ENCODE assay signal across 27 cellular contexts in the genomic region with DNA sequence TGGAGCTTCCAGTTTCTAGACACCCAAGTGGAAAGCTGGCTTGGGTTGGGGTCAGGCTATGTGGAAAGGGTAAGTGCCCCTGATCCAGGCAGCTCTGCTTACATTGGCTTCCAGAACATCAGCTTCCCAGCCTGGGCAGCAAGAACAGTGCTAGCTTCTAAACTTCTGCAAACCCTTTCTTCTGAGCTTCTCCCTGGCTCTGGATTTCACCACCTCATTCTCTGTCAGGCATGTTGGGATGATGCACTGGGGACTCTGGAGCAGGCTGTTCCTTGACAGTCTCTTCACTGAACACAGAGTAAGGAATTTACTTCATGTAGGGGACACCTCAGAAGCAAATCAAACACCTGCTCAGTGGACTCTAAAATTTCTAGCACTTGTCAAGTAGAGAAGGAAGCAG.
"Had no signal": no experiment of that assay in that cellular context is flagged by ENCODE, and none has a peak within 500 bp of the region (broad histone marks: within the 10 kb centered on the region; RNA-seq: fewer than 3 reads in every experiment).

No MANE protein-coding gene starts in this region.

- H3K27me3 ChIP-seq: stomach, suprapubic skin, testis, thyroid gland, transverse colon, upper lobe of left lung, upper lobe of right lung, uterus had no signal

- H3K4me1 Mint-ChIP-seq: stimulated activated effector memory CD8-positive, alpha-beta T cell treated with anti-CD3 and anti-CD28 coated beads, Interleukin-12 subunit alpha, Interleukin-12 subunit beta, amount 100 ng/mL, for 72 hours; stimulated activated memory B cell treated with anti-CD40 and anti-IgM and Interleukin-4, amounts not matched to agents 10 μg/mL and 1 μg/mL and 100 μg/mL, for 72 hours; stimulated activated naive B cell treated with anti-CD40 and anti-IgM and Interleukin-4, amounts not matched to agents 10 μg/mL and 1 μg/mL and 100 μg/mL, for 72 hours; stimulated activated naive CD8-positive, alpha-beta T cell treated with anti-CD3 and anti-CD28 coated beads, Interleukin-15, amount 100 ng/mL, for 72 hours had no signal

- DNase-seq: stimulated activated CD4-positive, alpha-beta T cell treated with anti-CD3 and anti-CD28 coated beads, Interleukin-2, amount 100 ng/mL, for 48 hours; stimulated activated CD4-positive, alpha-beta T cell treated with anti-CD3 and anti-CD28 coated beads, Interleukin-4, amount 100 ng/mL, for 1 hour; stimulated activated CD4-positive, alpha-beta T cell treated with anti-CD3 and anti-CD28 coated beads, Interleukin-4, amount 100 ng/mL, for 24 hours; stimulated activated CD4-positive, alpha-beta T cell treated with anti-CD3 and anti-CD28 coated beads, Interleukin-4, amount 100 ng/mL, for 4 hours; stimulated activated CD8-positive, alpha-beta memory T cell treated with anti-CD3 and anti-CD28 coated beads, Interleukin-4, amount 100 ng/mL, for 48 hours; stimulated activated naive B cell treated with anti-CD40 and anti-IgM and Interleukin-4, amounts not matched to agents 10 μg/mL and 1 μg/mL and 100 μg/mL, for 72 hours; stimulated activated naive CD4-positive, alpha-beta T cell; stimulated activated naive CD4-positive, alpha-beta T cell treated with Interleukin-2 at 50 U/mL for 16 hours; stimulated activated naive CD8-positive, alpha-beta T cell treated with anti-CD3 and anti-CD28 coated beads, Interleukin-15, amount 100 ng/mL, for 72 hours; stimulated activated naive CD8-positive, alpha-beta T cell treated with anti-CD3 and anti-CD28 coated beads, Interleukin-15, Interleukin-2, amounts not matched to agents 100 U/mL and 50 U/mL, for 24 hours; stomach; substantia nigra; testis; thyroid gland; tibial artery; transverse colon; trophoblast cell; upper lobe of left lung; upper lobe of right lung; uterus had no signal

- H3K27me3 Mint-ChIP-seq: stimulated activated naive CD8-positive, alpha-beta T cell treated with anti-CD3 and anti-CD28 coated beads, Interleukin-15, amount 100 ng/mL, for 72 hours; type B pancreatic cell had no signal

- H3K4me1 ChIP-seq: stomach, suprapubic skin, testis, thyroid gland, tibial artery, tibial nerve, transverse colon, upper lobe of left lung, upper lobe of right lung, uterus had no signal

- H3K36me3 ChIP-seq: stomach, suprapubic skin, thoracic aorta, thyroid gland, tibial artery, tibial nerve, transverse colon, upper lobe of left lung, upper lobe of right lung, uterus had no signal

- H3K27ac ChIP-seq: stomach, suprapubic skin, testis, thoracic aorta, thyroid gland, tibial artery, tibial nerve, transverse colon, upper lobe of left lung, upper lobe of right lung, uterus had no signal

- H3K4me3 Mint-ChIP-seq: stimulated activated effector memory CD8-positive, alpha-beta T cell treated with anti-CD3 and anti-CD28 coated beads, Interleukin-12 subunit alpha, Interleukin-12 subunit beta, amount 100 ng/mL, for 72 hours; stimulated activated memory B cell treated with anti-CD40 and anti-IgM and Interleukin-4, amounts not matched to agents 10 μg/mL and 1 μg/mL and 100 μg/mL, for 72 hours; stimulated activated naive B cell treated with anti-CD40 and anti-IgM and Interleukin-4, amounts not matched to agents 10 μg/mL and 1 μg/mL and 100 μg/mL, for 72 hours; stimulated activated naive CD8-positive, alpha-beta T cell treated with anti-CD3 and anti-CD28 coated beads, Interleukin-15, amount 100 ng/mL, for 72 hours; stimulated activated naive CD8-positive, alpha-beta T cell treated with anti-CD3 and anti-CD28 coated beads, Interleukin-15, Interleukin-2, amounts not matched to agents 100 ng/mL and 50 ng/mL, for 24 hours; type B pancreatic cell had no signal

- H3K4me3 ChIP-seq: stomach, suprapubic skin, testis, thoracic aorta, thyroid gland, tibial artery, tibial nerve, transverse colon, upper lobe of left lung, upper lobe of right lung, uterus had no signal

- ATAC-seq: stimulated activated effector memory CD8-positive, alpha-beta T cell treated with anti-CD3 and anti-CD28 coated beads, Interleukin-12 subunit alpha, Interleukin-12 subunit beta, amount 100 ng/mL, for 72 hours; stimulated activated memory B cell treated with anti-CD40 and anti-IgM and Interleukin-4, amounts not matched to agents 10 μg/mL and 1 μg/mL and 100 μg/mL, for 72 hours; stimulated activated naive B cell treated with anti-CD40 and anti-IgM and Interleukin-4, amounts not matched to agents 10 μg/mL and 1 μg/mL and 100 μg/mL, for 72 hours; stimulated activated naive CD8-positive, alpha-beta T cell treated with anti-CD3 and anti-CD28 coated beads, Interleukin-15, amount 100 ng/mL, for 72 hours; stimulated activated naive CD8-positive, alpha-beta T cell treated with anti-CD3 and anti-CD28 coated beads, Interleukin-15, Interleukin-2, amounts not matched to agents 100 U/mL and 50 U/mL, for 24 hours; upper lobe of right lung had no signal

- H3K9me3 ChIP-seq: suprapubic skin, testis, thoracic aorta, thyroid gland, tibial artery, transverse colon, upper lobe of left lung, upper lobe of right lung, uterus had no signal

- H3K36me3 Mint-ChIP-seq: stimulated activated effector memory CD8-positive, alpha-beta T cell treated with anti-CD3 and anti-CD28 coated beads, Interleukin-12 subunit alpha, Interleukin-12 subunit beta, amount 100 ng/mL, for 72 hours; stimulated activated memory B cell treated with anti-CD40 and anti-IgM and Interleukin-4, amounts not matched to agents 10 μg/mL and 1 μg/mL and 100 μg/mL, for 72 hours; stimulated activated naive B cell treated with anti-CD40 and anti-IgM and Interleukin-4, amounts not matched to agents 10 μg/mL and 1 μg/mL and 100 μg/mL, for 72 hours; type B pancreatic cell had no signal

- H3K27ac Mint-ChIP-seq: stimulated activated effector memory CD8-positive, alpha-beta T cell treated with anti-CD3 and anti-CD28 coated beads, Interleukin-12 subunit alpha, Interleukin-12 subunit beta, amount 100 ng/mL, for 72 hours; stimulated activated memory B cell treated with anti-CD40 and anti-IgM and Interleukin-4, amounts not matched to agents 10 μg/mL and 1 μg/mL and 100 μg/mL, for 72 hours; stimulated activated naive B cell treated with anti-CD40 and anti-IgM and Interleukin-4, amounts not matched to agents 10 μg/mL and 1 μg/mL and 100 μg/mL, for 72 hours; stimulated activated naive CD8-positive, alpha-beta T cell treated with anti-CD3 and anti-CD28 coated beads, Interleukin-15, amount 100 ng/mL, for 72 hours; stimulated activated naive CD8-positive, alpha-beta T cell treated with anti-CD3 and anti-CD28 coated beads, Interleukin-15, Interleukin-2, amounts not matched to agents 100 ng/mL and 50 ng/mL, for 24 hours; type B pancreatic cell had no signal

- H3K9me3 Mint-ChIP-seq: type B pancreatic cell had no signal
